25 cellular contexts compared by ENCODE assay signal in the genomic region with DNA sequence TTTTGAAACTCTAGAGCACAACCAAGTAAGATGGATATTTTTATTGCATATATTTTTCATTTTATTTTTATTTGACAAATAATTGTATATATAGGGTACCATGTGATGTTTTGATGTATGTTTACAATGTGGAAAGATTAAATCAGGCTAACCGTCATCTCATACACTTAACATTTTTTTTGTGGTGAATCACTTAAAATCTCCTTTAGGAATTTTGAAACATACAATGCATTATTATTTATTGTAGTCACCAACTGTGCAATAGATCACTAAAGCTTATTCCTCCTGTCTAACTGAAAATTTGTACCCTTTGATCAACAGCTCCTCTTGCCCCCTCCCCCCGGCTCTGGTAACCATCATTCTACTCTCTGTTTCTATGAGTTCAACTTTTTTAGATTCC.
"Had no signal": no experiment of that assay in that cellular context is flagged by ENCODE, and none has a peak within 500 bp of the region (broad histone marks: within the 10 kb centered on the region; RNA-seq: fewer than 3 reads in every experiment).

No MANE protein-coding gene starts in this region.

- DNase-seq: activated CD4-positive, alpha-beta T cell treated with anti-CD3 and anti-CD28 coated beads for 48 hours; activated CD4-positive, alpha-beta T cell treated with anti-CD3 and anti-CD28 coated beads, Interleukin-2, amount 50 U/mL, for 4 hours; activated CD4-positive, CD25-positive, alpha-beta regulatory T cell treated with anti-CD3 and anti-CD28 coated beads, Interleukin-2, amount 50 U/mL, for 72 hours; activated CD8-positive, alpha-beta memory T cell treated with anti-CD3 and anti-CD28 coated beads, Interleukin-2, amount 50 U/mL, for 48 hours; activated CD8-positive, alpha-beta T cell treated with anti-CD3 and anti-CD28 coated beads, Interleukin-2, amount 10 ng/mL, durations not matched to agents 7 days and 5 days; activated effector memory CD4-positive, alpha-beta T cell treated with Interleukin-2 at 50 U/mL for 16 hours; activated naive CD4-positive, alpha-beta T cell; activated T-cell treated with anti-CD3 and anti-CD28 coated beads, Interleukin-2, amount 50 U/mL, for 1 hour; amygdala; Karpas-422; NCI-H1048; NCI-H146; NCI-H187 treated with DMSO at 0.1 percent for 48 hours; NCI-H2081 treated with DMSO at 0.1 percent for 48 hours; NCI-H446; NCI-H526 treated with DMSO at 0.1 percent for 48 hours; NCI-H82; RPMI8226 had no signal

- H3K4me3 Mint-ChIP-seq: activated CD8-positive, alpha-beta T cell treated with anti-CD3 and anti-CD28 coated beads, Interleukin-2, amount 10 ng/mL, durations not matched to agents 7 days and 5 days; activated naive CD4-positive, alpha-beta T cell treated with anti-CD3 and anti-CD28 coated beads, Interleukin-2, amount 50 U/mL, for 24 hours; brain; T-helper 1 cell treated with Interleukin-12 subunit alpha and Interleukin-12 subunit beta and Interleukin-4 antibody, amounts not matched to agents 30 μg/mL and 1 μg/mL, for 36 hours had no signal

- H3K27me3 Mint-ChIP-seq: brain had no signal

- H3K36me3 Mint-ChIP-seq: activated naive CD4-positive, alpha-beta T cell treated with anti-CD3 and anti-CD28 coated beads, Interleukin-2, amount 50 U/mL, for 24 hours had no signal

- ATAC-seq: activated CD8-positive, alpha-beta T cell treated with anti-CD3 and anti-CD28 coated beads, Interleukin-2, amount 10 ng/mL, durations not matched to agents 7 days and 5 days; Panc1; Right ventricle myocardium inferior had no signal

- H3K27ac ChIP-seq: cardiac muscle cell had no signal

- H3K27me3 ChIP-seq: cardiac muscle cell had no signal

- H3K4me3 ChIP-seq: cardiac muscle cell had no signal

- H3K36me3 ChIP-seq: cardiac muscle cell had no signal

- H3K4me1 Mint-ChIP-seq: activated naive CD4-positive, alpha-beta T cell treated with anti-CD3 and anti-CD28 coated beads, Interleukin-2, amount 50 U/mL, for 24 hours; brain had no signal

- FAIRE-seq: astrocyte had no signal

- H3K27ac Mint-ChIP-seq: activated CD8-positive, alpha-beta T cell treated with anti-CD3 and anti-CD28 coated beads, Interleukin-2, amount 10 ng/mL, durations not matched to agents 7 days and 5 days; activated naive CD4-positive, alpha-beta T cell treated with anti-CD3 and anti-CD28 coated beads, Interleukin-2, amount 50 U/mL, for 24 hours; brain; T-helper 1 cell treated with Interleukin-12 subunit alpha and Interleukin-12 subunit beta and Interleukin-4 antibody, amounts not matched to agents 30 μg/mL and 1 μg/mL, for 36 hours had no signal

- H3K9me3 Mint-ChIP-seq: activated naive CD4-positive, alpha-beta T cell treated with anti-CD3 and anti-CD28 coated beads, Interleukin-2, amount 50 U/mL, for 24 hours; T-helper 1 cell treated with Interleukin-12 subunit alpha and Interleukin-12 subunit beta and Interleukin-4 antibody, amounts not matched to agents 30 μg/mL and 1 μg/mL, for 36 hours had no signal
